Comparison of ENCODE assay signal across 8 cellular contexts in genomic region chr12:43835656-43836454, GRCh38. TPM values are rescaled to one million over a fixed set of nuclear protein-coding genes. Genes with fewer than 3 reads are reported as not detected.
DNase-seq lines count a peak whose midpoint lies in the region; ATAC-seq and TF ChIP-seq lines count a peak whose summit lies in the region.

Gene TMEM117 (plus strand): TSS chr12:43836081.

- H3K27me3 Mint-ChIP-seq in activated T-helper 1 cell treated with anti-CD3 and anti-CD28 coated beads, Interleukin-12 subunit alpha, Interleukin-12 subunit beta, Interleukin-2, Interleukin-4 antibody, amounts not matched to agents 30 ng/mL and 10 ng/mL and 1 ng/mL, durations not matched to agents 14 hours and 24 hours and 36 hours (ENCODE audit: insufficient read depth) = peaks cover 19% of the 10 kb centered on the region
- H3K27me3 Mint-ChIP-seq in natural killer cell treated with Interleukin-12 subunit alpha and Interleukin-12 subunit beta and Interleukin-15 and Interleukin-18, amount 100 ng/mL, for 72 hours = peaks cover 0 to 6% of the 10 kb centered on the region in 2 donors
- no peaks in the 10 kb centered on the region for H3K27me3 Mint-ChIP-seq in stimulated activated naive CD8-positive, alpha-beta T cell treated with anti-CD3 and anti-CD28 coated beads, Interleukin-15, amount 100 ng/mL, for 72 hours

- H3K27me3 ChIP-seq in BJ (ENCODE audit: control insufficient read depth, insufficient read depth, low read length) (no peaks in the 10 kb centered on the region), OCI-LY1 (ENCODE audit: insufficient read depth, low read length) (no peaks in the 10 kb centered on the region), fibroblast of lung (ENCODE audit: control insufficient read depth, insufficient read depth, low read length) (no peaks in the 10 kb centered on the region)

- H3K4me1 ChIP-seq in OCI-LY1 (ENCODE audit: insufficient read depth, low read length, severe bottlenecking) = peaks cover 14% of the 10 kb centered on the region
- no peaks in the 10 kb centered on the region for H3K4me1 ChIP-seq in fibroblast of lung (ENCODE audit: control insufficient read depth, extremely low read depth, insufficient read depth, low read length)

- no peaks in the 10 kb centered on the region for H3F3A ChIP-seq in OCI-LY1 (ENCODE audit: insufficient read depth, low read length)

- POLR2A ChIA-PET in BJ (lab: Charles Lee) = no interaction called here

- no peaks in the 10 kb centered on the region for H3K9me3 Mint-ChIP-seq in activated T-helper 1 cell treated with anti-CD3 and anti-CD28 coated beads, Interleukin-12 subunit alpha, Interleukin-12 subunit beta, Interleukin-2, Interleukin-4 antibody, amounts not matched to agents 30 ng/mL and 10 ng/mL and 1 ng/mL, durations not matched to agents 14 hours and 24 hours and 36 hours
- H3K9me3 Mint-ChIP-seq in natural killer cell treated with Interleukin-12 subunit alpha and Interleukin-12 subunit beta and Interleukin-15 and Interleukin-18, amount 100 ng/mL, for 72 hours = no peaks in the 10 kb centered on the region
- no peaks in the 10 kb centered on the region for H3K9me3 Mint-ChIP-seq in stimulated activated naive CD8-positive, alpha-beta T cell treated with anti-CD3 and anti-CD28 coated beads, Interleukin-15, amount 100 ng/mL, for 72 hours

- H3K4me2 ChIP-seq in OCI-LY1 (ENCODE audit: low read length) (peak within 1 kb of the TSS; percentile 99), fibroblast of lung (ENCODE audit: extremely low read depth, insufficient read depth, low read length) (peak within 1 kb of the TSS; percentile 73)

- peak within 1 kb of the TSS; percentile 61 for H3K9ac ChIP-seq in OCI-LY1 (ENCODE audit: low read length)
- H3K9ac ChIP-seq in fibroblast of lung (ENCODE audit: insufficient read depth, low read length) = peak within 1 kb of the TSS; percentile 80

- H3K27ac Mint-ChIP-seq in activated T-helper 1 cell treated with anti-CD3 and anti-CD28 coated beads, Interleukin-12 subunit alpha, Interleukin-12 subunit beta, Interleukin-2, Interleukin-4 antibody, amounts not matched to agents 30 ng/mL and 10 ng/mL and 1 ng/mL, durations not matched to agents 14 hours and 24 hours and 36 hours = peak within 1 kb of the TSS; percentile 64
- H3K27ac Mint-ChIP-seq in natural killer cell treated with Interleukin-12 subunit alpha and Interleukin-12 subunit beta and Interleukin-15 and Interleukin-18, amount 100 ng/mL, for 72 hours = peak within 1 kb of the TSS; percentile 55 to 83
- H3K27ac Mint-ChIP-seq in stimulated activated naive CD8-positive, alpha-beta T cell treated with anti-CD3 and anti-CD28 coated beads, Interleukin-15, amount 100 ng/mL, for 72 hours = peak within 1 kb of the TSS; percentile 84 to 95

- H3K9me3 ChIP-seq in OCI-LY1 (ENCODE audit: low read length) (no peaks in the 10 kb centered on the region), fibroblast of lung (ENCODE audit: control insufficient read depth, insufficient read depth, low read depth, low read length) (no peaks in the 10 kb centered on the region)

- H3K4me3 ChIP-seq in BJ (ENCODE audit: low read depth, low read length) (peak within 1 kb of the TSS; percentile 66), OCI-LY1 (ENCODE audit: low read depth, low read length, poor library complexity, severe bottlenecking) (peak within 1 kb of the TSS; percentile 80), fibroblast of lung (replicated peaks in 1 of 4; ENCODE audit: control extremely low read depth in 1 of 4, insufficient read depth in 1 of 4, low read depth in 3 of 4, low read length in 4 of 4) (peak within 1 kb of the TSS; percentile 69 to 81 (median 74))

- H3K4me3 Mint-ChIP-seq in activated T-helper 1 cell treated with anti-CD3 and anti-CD28 coated beads, Interleukin-12 subunit alpha, Interleukin-12 subunit beta, Interleukin-2, Interleukin-4 antibody, amounts not matched to agents 30 ng/mL and 10 ng/mL and 1 ng/mL, durations not matched to agents 14 hours and 24 hours and 36 hours = peak within 1 kb of the TSS; percentile 78
- peak within 1 kb of the TSS; percentile 83 for H3K4me3 Mint-ChIP-seq in natural killer cell treated with Interleukin-12 subunit alpha and Interleukin-12 subunit beta and Interleukin-15 and Interleukin-18, amount 100 ng/mL, for 72 hours
- H3K4me3 Mint-ChIP-seq in stimulated activated naive CD8-positive, alpha-beta T cell treated with anti-CD3 and anti-CD28 coated beads, Interleukin-15, amount 100 ng/mL, for 72 hours = peak within 1 kb of the TSS; percentile 70 to 89

- H3K36me3 Mint-ChIP-seq in activated T-helper 1 cell treated with anti-CD3 and anti-CD28 coated beads, Interleukin-12 subunit alpha, Interleukin-12 subunit beta, Interleukin-2, Interleukin-4 antibody, amounts not matched to agents 30 ng/mL and 10 ng/mL and 1 ng/mL, durations not matched to agents 14 hours and 24 hours and 36 hours (ENCODE audit: low read depth) = peaks cover 5% of the 10 kb centered on the region
- H3K36me3 Mint-ChIP-seq in natural killer cell treated with Interleukin-12 subunit alpha and Interleukin-12 subunit beta and Interleukin-15 and Interleukin-18, amount 100 ng/mL, for 72 hours = no peaks in the 10 kb centered on the region

- ATAC-seq in GM19025 (IDR thresholded peaks at IDR 0.05; ENCODE audit: low read depth, unreplicated experiment) (peak; percentile 83), HG03159 (IDR thresholded peaks at IDR 0.05; ENCODE audit: unreplicated experiment) (peak; percentile 77)
- ATAC-seq in natural killer cell treated with Interleukin-12 subunit alpha and Interleukin-12 subunit beta and Interleukin-15 and Interleukin-18, amount 100 ng/mL, for 72 hours = peak; percentile 83 to 88
- ATAC-seq in stimulated activated naive CD8-positive, alpha-beta T cell treated with anti-CD3 and anti-CD28 coated beads, Interleukin-15, amount 100 ng/mL, for 72 hours = peak; percentile 69

- intact Hi-C loops in activated T-helper 1 cell treated with anti-CD3 and anti-CD28 coated beads, Interleukin-12 subunit alpha, Interleukin-12 subunit beta, Interleukin-2, Interleukin-4 antibody, amounts not matched to agents 30 ng/mL and 10 ng/mL and 1 ng/mL, durations not matched to agents 14 hours and 24 hours and 36 hours (cut with micrococcal nuclease) = loop anchor here (1.0 to 5.0 kb wide), 3 partner anchors 30 to 78 kb away; partner anchors contain the start of genes IRAK4, PUS7L and TWF1

- H2AFZ ChIP-seq in OCI-LY1 (ENCODE audit: low read length) (no peak within 1 kb of the TSS), fibroblast of lung (ENCODE audit: low read length) (peak within 1 kb of the TSS; percentile 92)

- H4K20me1 ChIP-seq in OCI-LY1 (ENCODE audit: insufficient read depth, low read length) (no peaks in the 10 kb centered on the region), fibroblast of lung (ENCODE audit: control insufficient read depth, extremely low read depth, insufficient read depth, low read length) (no peaks in the 10 kb centered on the region)

- H3K36me3 ChIP-seq in BJ (ENCODE audit: control insufficient read depth, insufficient read depth, low read length) (no peaks in the 10 kb centered on the region), OCI-LY1 (ENCODE audit: insufficient read depth, low read length) (no peaks in the 10 kb centered on the region), fibroblast of lung (ENCODE audit: control insufficient read depth, insufficient read depth, low read length) (no peaks in the 10 kb centered on the region)

- H3K4me1 Mint-ChIP-seq in activated T-helper 1 cell treated with anti-CD3 and anti-CD28 coated beads, Interleukin-12 subunit alpha, Interleukin-12 subunit beta, Interleukin-2, Interleukin-4 antibody, amounts not matched to agents 30 ng/mL and 10 ng/mL and 1 ng/mL, durations not matched to agents 14 hours and 24 hours and 36 hours (ENCODE audit: low read depth) = peaks cover 37% of the 10 kb centered on the region
- H3K4me1 Mint-ChIP-seq in natural killer cell treated with Interleukin-12 subunit alpha and Interleukin-12 subunit beta and Interleukin-15 and Interleukin-18, amount 100 ng/mL, for 72 hours (ENCODE audit: low read depth in 2 of 2) = peaks cover 30 to 42% of the 10 kb centered on the region in 2 donors
- H3K4me1 Mint-ChIP-seq in stimulated activated naive CD8-positive, alpha-beta T cell treated with anti-CD3 and anti-CD28 coated beads, Interleukin-15, amount 100 ng/mL, for 72 hours = peaks cover 60% of the 10 kb centered on the region

- H3K79me2 ChIP-seq in OCI-LY1 (ENCODE audit: insufficient read depth, low read length) = no peaks in the 10 kb centered on the region
- no peaks in the 10 kb centered on the region for H3K79me2 ChIP-seq in fibroblast of lung (ENCODE audit: control insufficient read depth, insufficient read depth, low read length)

- DNase-seq in BJ (ENCODE audit: low read depth) (peak; percentile 9), fibroblast of lung (ENCODE audit: low read depth in 2 of 2) (peak; percentile 52 to 56)
- peak; percentile 42 for DNase-seq in activated T-helper 1 cell treated with anti-CD3 and anti-CD28 coated beads, Interleukin-12 subunit alpha, Interleukin-12 subunit beta, Interleukin-2, Interleukin-4 antibody, amounts not matched to agents 30 ng/mL and 10 ng/mL and 1 ng/mL, durations not matched to agents 14 hours and 24 hours and 36 hours (ENCODE audit: low spot score)
- peak; percentile 66 for DNase-seq in natural killer cell treated with Interleukin-12 subunit alpha and Interleukin-12 subunit beta and Interleukin-15 and Interleukin-18, amount 100 ng/mL, for 72 hours (ENCODE audit: low spot score)
- peak; percentile 57 to 60 for DNase-seq in stimulated activated naive CD8-positive, alpha-beta T cell treated with anti-CD3 and anti-CD28 coated beads, Interleukin-15, amount 100 ng/mL, for 72 hours

- no peaks in the 10 kb centered on the region for H3K9me2 ChIP-seq in OCI-LY1 (ENCODE audit: low read depth, low read length)

- CTCF ChIA-PET in BJ (lab: Yijun Ruan, JAX) = interaction anchor here (1.3 kb wide), 1 partner anchor 27 kb away, joined by 3 read pairs; no protein-coding TSS in a partner anchor

- H3K27ac ChIP-seq in OCI-LY1 (ENCODE audit: low read depth, low read length, poor library complexity, severe bottlenecking) (no peak within 1 kb of the TSS), fibroblast of lung (ENCODE audit: insufficient read depth, low read length) (peak within 1 kb of the TSS; percentile 81)

- TF ChIP-seq CTCF in BJ (IDR thresholded peaks at IDR 0.05; ENCODE audit: insufficient read depth, low read depth, low read length) (no peak), OCI-LY1 (IDR thresholded peaks at IDR 0.05; ENCODE audit: low read length) (no peak), fibroblast of lung (conservative IDR thresholded peaks at IDR 0.05 in 1 of 2, IDR thresholded peaks at IDR 0.05 in 1 of 2; ENCODE audit: low read depth in 1 of 2, low read length in 2 of 2) (no peak)

RNA-seq across cellular contexts. Expression of gene TMEM117, which starts in this region (rescaled TPM):
- polyA plus RNA-seq in BJ (2011; rRNA removed) (4.3 and 7.0 TPM in 2 replicates), fibroblast of lung (4.8 and 7.8 TPM in 2 replicates)
- polyA minus RNA-seq in BJ (2011; rRNA and poly(A)+ RNA removed) = 2.4 and 3.3 TPM in 2 replicates
- 1.1 and 2.2 TPM in 2 replicates for total RNA-seq in activated T-helper 1 cell treated with anti-CD3 and anti-CD28 coated beads, Interleukin-12 subunit alpha, Interleukin-12 subunit beta, Interleukin-2, Interleukin-4 antibody, amounts not matched to agents 30 ng/mL and 10 ng/mL and 1 ng/mL, durations not matched to agents 14 hours and 24 hours and 36 hours
- total RNA-seq in fibroblast of lung = 6.2 and 7.6 TPM in 2 replicates
- polyA plus RNA-seq in fibroblast of lung (2012) = 3.9 and 6.6 TPM in 2 replicates
- 3.8 and 4.4 TPM in 2 replicates for polyA minus RNA-seq in fibroblast of lung (ENCODE audit: low replicate concordance)
- 1 to 10 TPM; 2.4 to 5.0 TPM for total RNA-seq in natural killer cell treated with Interleukin-12 subunit alpha and Interleukin-12 subunit beta and Interleukin-15 and Interleukin-18, amount 100 ng/mL, for 72 hours

Comparison
In these comparisons a context has a peak if more than half of its experiments do, and no peak if none do; other contexts are left out.
1. DNase-seq: peak in every context shown above with its lines; median percentile 66 in natural killer cell treated with Interleukin-12 subunit alpha and Interleukin-12 subunit beta and Interleukin-15 and Interleukin-18, amount 100 ng/mL, for 72 hours; 58 in stimulated activated naive CD8-positive, alpha-beta T cell treated with anti-CD3 and anti-CD28 coated beads, Interleukin-15, amount 100 ng/mL, for 72 hours; 54 in fibroblast of lung; 42 in activated T-helper 1 cell treated with anti-CD3 and anti-CD28 coated beads, Interleukin-12 subunit alpha, Interleukin-12 subunit beta, Interleukin-2, Interleukin-4 antibody, amounts not matched to agents 30 ng/mL and 10 ng/mL and 1 ng/mL, durations not matched to agents 14 hours and 24 hours and 36 hours; 9 in BJ.